ENCODE assay signal across 8 cellular contexts in the genomic region with DNA sequence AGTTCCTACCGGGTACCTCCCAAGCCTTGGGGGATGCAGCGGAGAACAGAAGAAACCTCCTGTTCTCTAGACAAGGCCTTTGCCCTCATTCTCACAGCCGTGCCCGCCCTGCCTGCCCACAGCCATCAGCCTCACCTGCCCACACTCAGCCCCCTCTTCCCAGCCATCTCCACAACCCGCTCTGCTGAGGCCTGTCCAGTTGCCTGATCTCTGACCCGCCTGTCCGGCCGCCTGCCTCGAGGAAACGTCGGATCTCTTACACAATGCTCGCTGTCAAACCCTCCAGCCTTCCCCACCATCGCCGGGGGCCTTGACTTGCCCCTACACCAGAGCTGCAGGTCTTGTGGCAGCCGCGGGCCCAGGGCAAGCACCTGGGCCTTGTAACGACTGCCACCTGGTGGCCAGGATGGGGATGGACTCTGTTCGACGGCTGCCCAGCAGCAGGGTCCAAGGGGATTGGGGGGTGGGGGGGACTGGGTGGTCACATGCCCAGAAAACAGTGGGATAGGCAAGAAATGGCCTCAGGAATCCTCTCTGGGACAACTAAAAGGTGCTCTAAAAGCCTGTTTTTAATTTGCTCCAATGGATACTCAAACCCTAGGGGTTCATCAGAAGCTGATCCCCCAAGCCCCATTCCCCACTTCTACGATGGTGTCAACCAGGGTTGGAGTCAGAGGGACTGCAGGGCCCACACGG. TPM values are rescaled to one million over a fixed set of nuclear protein-coding genes. Genes with fewer than 3 reads are reported as not detected.
DNase-seq lines count a peak whose midpoint lies in the region; ATAC-seq and TF ChIP-seq lines count a peak whose summit lies in the region.

No MANE protein-coding gene starts in this region.

- no peaks in the 10 kb centered on the region for H3K9me3 ChIP-seq in Caco-2

- CTCF ChIA-PET in Caco-2 (lab: Charles Lee) (interaction anchor here (0.5 to 2.3 kb wide), 8 partner anchors 8 to 392 kb away, joined by 3 to 18 read pairs (median 4); no protein-coding TSS in a partner anchor), RWPE1 (lab: Yijun Ruan, JAX) (interaction anchor here (0.5 to 1.5 kb wide), 12 partner anchors 19 to 603 kb away, joined by 3 to 11 read pairs (median 5); no protein-coding TSS in a partner anchor)

- peaks cover 6% of the 10 kb centered on the region for H3K4me1 Mint-ChIP-seq in Caco-2 (ENCODE audit: low read depth, unreplicated experiment)
- H3K4me1 Mint-ChIP-seq in activated T-helper 2 cell treated with anti-CD3 and anti-CD28 coated beads, Interferon-gamma antibody, Interleukin-2, Interleukin-4, amounts not matched to agents 10 μg/mL and 5 μg/mL and 100 μg/mL, durations not matched to agents 14 hours and 24 hours and 36 hours (ENCODE audit: low read depth): peaks cover 2% of the 10 kb centered on the region

- no peaks in the 10 kb centered on the region for H3K9me3 Mint-ChIP-seq in Caco-2 (ENCODE audit: unreplicated experiment)
- no peaks in the 10 kb centered on the region for H3K9me3 Mint-ChIP-seq in activated T-helper 2 cell treated with anti-CD3 and anti-CD28 coated beads, Interferon-gamma antibody, Interleukin-2, Interleukin-4, amounts not matched to agents 10 μg/mL and 5 μg/mL and 100 μg/mL, durations not matched to agents 14 hours and 24 hours and 36 hours

- POLR2A ChIA-PET in Caco-2 (lab: Charles Lee) (no interaction called here), RWPE1 (lab: Yijun Ruan, JAX; ENCODE audit: low non-redundant PET) (no interaction called here)

- 0 out of 2 replicates have a peak overlapping the region, but pooled peaks have one; percentile 2 for H3K27ac ChIP-seq in RWPE1

- TF ChIP-seq CTCF in Caco-2 (IDR thresholded peaks at IDR 0.05; ENCODE audit: insufficient read depth in 1 of 2, low read depth in 1 of 2, low read length in 1 of 2, severe bottlenecking in 1 of 2, unreplicated experiment in 1 of 2) (peak; percentile 84), RWPE1 (conservative IDR thresholded peaks at IDR 0.05; ENCODE audit: low read depth) (peak; percentile 90)

- no peak overlapping the region for H3K4me3 Mint-ChIP-seq in Caco-2 (ENCODE audit: unreplicated experiment)
- no peak overlapping the region for H3K4me3 Mint-ChIP-seq in activated T-helper 2 cell treated with anti-CD3 and anti-CD28 coated beads, Interferon-gamma antibody, Interleukin-2, Interleukin-4, amounts not matched to agents 10 μg/mL and 5 μg/mL and 100 μg/mL, durations not matched to agents 14 hours and 24 hours and 36 hours (ENCODE audit: low read depth)

- DNase-seq in Caco-2: peak; percentile 65 to 75
- DNase-seq in HuH-7 (ENCODE audit: low spot score): peak; percentile 89
- peak; percentile 74 for DNase-seq in RWPE1 (ENCODE audit: low spot score)
- DNase-seq in activated T-helper 2 cell treated with anti-CD3 and anti-CD28 coated beads, Interferon-gamma antibody, Interleukin-2, Interleukin-4, amounts not matched to agents 10 μg/mL and 5 μg/mL and 100 μg/mL, durations not matched to agents 14 hours and 24 hours and 36 hours (ENCODE audit: low spot score): peak; percentile 45
- peak; percentile 84 for DNase-seq in germinal center (ENCODE audit: low spot score)
- DNase-seq in putamen (ENCODE audit: low spot score): peak; percentile 43
- no peak for DNase-seq in globus pallidus (ENCODE audit: low spot score)

- H3K27me3 ChIP-seq in Caco-2 (replicated peaks; ENCODE audit: control insufficient read depth, insufficient read depth, low read length): no peaks in the 10 kb centered on the region

- peak overlapping the region; percentile 16 for H3K27ac Mint-ChIP-seq in Caco-2 (ENCODE audit: unreplicated experiment)
- H3K27ac Mint-ChIP-seq in activated T-helper 2 cell treated with anti-CD3 and anti-CD28 coated beads, Interferon-gamma antibody, Interleukin-2, Interleukin-4, amounts not matched to agents 10 μg/mL and 5 μg/mL and 100 μg/mL, durations not matched to agents 14 hours and 24 hours and 36 hours: no peak overlapping the region

- peaks cover 61% of the 10 kb centered on the region for H3K36me3 Mint-ChIP-seq in Caco-2 (ENCODE audit: insufficient read depth, unreplicated experiment)
- H3K36me3 Mint-ChIP-seq in activated T-helper 2 cell treated with anti-CD3 and anti-CD28 coated beads, Interferon-gamma antibody, Interleukin-2, Interleukin-4, amounts not matched to agents 10 μg/mL and 5 μg/mL and 100 μg/mL, durations not matched to agents 14 hours and 24 hours and 36 hours (ENCODE audit: low read depth): peaks cover 10% of the 10 kb centered on the region

- H3K4me3 ChIP-seq in Caco-2 (ENCODE audit: low read depth, low read length): no peak overlapping the region

- no TSS peak for BruUV-seq in Caco-2 (replicated peaks; lab: Mats Ljungman, UMichigan)

- H3K27me3 Mint-ChIP-seq in Caco-2 (ENCODE audit: insufficient read depth, unreplicated experiment): no peaks in the 10 kb centered on the region
- H3K27me3 Mint-ChIP-seq in activated T-helper 2 cell treated with anti-CD3 and anti-CD28 coated beads, Interferon-gamma antibody, Interleukin-2, Interleukin-4, amounts not matched to agents 10 μg/mL and 5 μg/mL and 100 μg/mL, durations not matched to agents 14 hours and 24 hours and 36 hours (ENCODE audit: low read depth): peaks cover 2% of the 10 kb centered on the region

- no peaks in the 10 kb centered on the region; the same call in 1 of the 2 replicates for H3K36me3 ChIP-seq in Caco-2 (ENCODE audit: control insufficient read depth, insufficient read depth, low read length)

- H3K4me1 ChIP-seq in Caco-2: no peaks in the 10 kb centered on the region

- intact Hi-C loops in Caco-2 (cut with micrococcal nuclease; ENCODE audit: unreplicated experiment): loop anchor here (1.0 to 2.0 kb wide), 4 partner anchors 34 to 374 kb away; no protein-coding TSS in a partner anchor
- intact Hi-C loops in activated T-helper 2 cell treated with anti-CD3 and anti-CD28 coated beads, Interferon-gamma antibody, Interleukin-2, Interleukin-4, amounts not matched to agents 10 μg/mL and 5 μg/mL and 100 μg/mL, durations not matched to agents 14 hours and 24 hours and 36 hours (cut with micrococcal nuclease): loop anchor here (1.0 kb wide), 2 partner anchors 334 to 367 kb away; no protein-coding TSS in a partner anchor

- no peak for ATAC-seq in HG02884 (IDR thresholded peaks at IDR 0.05; ENCODE audit: unreplicated experiment)

RNA-seq across cellular contexts. Expression of a gene that starts 31.0 kb away (rescaled TPM):
- 0.41 and 0.44 TPM in 2 replicates for total RNA-seq in Caco-2 (2022)
- 0.50 and 0.80 TPM in 2 replicates for total RNA-seq in activated T-helper 2 cell treated with anti-CD3 and anti-CD28 coated beads, Interferon-gamma antibody, Interleukin-2, Interleukin-4, amounts not matched to agents 10 μg/mL and 5 μg/mL and 100 μg/mL, durations not matched to agents 14 hours and 24 hours and 36 hours
